Comparison of ENCODE assay signal across 1 cellular context in genomic region chr5:14672508-14673394, GRCh38.
TF ChIP-seq lines count a peak whose summit lies in the region.

No MANE protein-coding gene starts in this region.

TF ChIP-seq in H1, 55 proteins besides CTCF, POLR2A, EP300 and RAD21:
- TF ChIP-seq HDAC6 (IDR thresholded peaks at IDR 0.05; ENCODE audit: low read depth, low read length) (no peak), SP1 (IDR thresholded peaks at IDR 0.05; ENCODE audit: low read depth, low read length) (peak; percentile 77; the same call in 1 of the 2 replicates), SP2 (IDR thresholded peaks at IDR 0.05; ENCODE audit: low read length) (no peak), POLR2AphosphoS5 (IDR thresholded peaks at IDR 0.05; ENCODE audit: low read depth, low read length) (no peak), KDM1A (IDR thresholded peaks at IDR 0.05; ENCODE audit: borderline replicate concordance, low read length) (no peak)
